In genomic region chr7:76567311-76567710, GRCh38 we compare ENCODE assay signal across 6 cellular contexts. TPM values are rescaled to one million over a fixed set of nuclear protein-coding genes. Genes with fewer than 3 reads are reported as not detected.
"Had no signal": no experiment of that assay in that cellular context is flagged by ENCODE, and none has a peak within 500 bp of the region (broad histone marks: within the 10 kb centered on the region; RNA-seq: fewer than 3 reads in every experiment).

No MANE protein-coding gene starts in this region.

RNA-seq across cellular contexts. Expression of gene SPDYE16, which starts 24.2 kb away (rescaled TPM):
- total RNA-seq: activated B cell treated with CpG ODN at 0.5 μM for 24 hours; activated CD4-positive, alpha-beta T cell treated with anti-CD3 and anti-CD28 coated beads, Interleukin-2, amount 10 ng/mL, durations not matched to agents 24 days and 14 days; activated T-helper 1 cell treated with anti-CD3 and anti-CD28 coated beads, Interleukin-12 subunit alpha, Interleukin-12 subunit beta, Interleukin-2, Interleukin-4 antibody, amounts not matched to agents 30 ng/mL and 10 ng/mL and 1 ng/mL, durations not matched to agents 14 hours and 24 hours and 36 hours; astrocyte; cardiac septum had no signal

RNA-seq across cellular contexts. Expression of gene UPK3B, which starts 57.0 kb away (rescaled TPM):
- total RNA-seq: activated naive CD8-positive, alpha-beta T cell treated with anti-CD3 and anti-CD28 coated beads for 36 hours had no signal
